In genomic region chr5:177332896-177333260, GRCh38 we compare ENCODE assay signal across 14 cellular contexts. TPM values are rescaled to one million over a fixed set of nuclear protein-coding genes. Genes with fewer than 3 reads are reported as not detected.
DNase-seq lines count a peak whose midpoint lies in the region; ATAC-seq and TF ChIP-seq lines count a peak whose summit lies in the region.
"Had no signal": no experiment of that assay in that cellular context is flagged by ENCODE, and none has a peak within 500 bp of the region (broad histone marks: within the 10 kb centered on the region; RNA-seq: fewer than 3 reads in every experiment).

No MANE protein-coding gene starts in this region.

- H3K27me3 Mint-ChIP-seq in WTC11 (ENCODE audit: low read depth) (no peaks in the 10 kb centered on the region), glutamatergic neuron (ENCODE audit: unreplicated experiment) (peaks cover 12% of the 10 kb centered on the region)

- POLR2A ChIA-PET in WTC11 (lab: Charles Lee), result no interaction called here

- CTCF ChIA-PET in WTC11 (lab: Charles Lee), result interaction anchor here (1.1 to 1.7 kb wide), 2 partner anchors 14 to 165 kb away, joined by 3 to 4 read pairs; partner anchors contain the start of gene PDLIM7

- no peak overlapping the region; the same call in 1 of the 2 replicates for H3K27ac Mint-ChIP-seq in WTC11
- peak overlapping the region; percentile 57 for H3K27ac Mint-ChIP-seq in glutamatergic neuron (ENCODE audit: unreplicated experiment)
- peak overlapping the region; percentile 82 for H3K27ac Mint-ChIP-seq in stimulated activated effector memory CD8-positive, alpha-beta T cell treated with anti-CD3 and anti-CD28 coated beads, Interleukin-12 subunit alpha, Interleukin-12 subunit beta, amount 100 ng/mL, for 72 hours

- no peaks in the 10 kb centered on the region for H3K4me1 ChIP-seq in SJCRH30
- H3K4me1 ChIP-seq: Peyer's patch had no signal

- H3K9me3 Mint-ChIP-seq in WTC11 (no peaks in the 10 kb centered on the region), glutamatergic neuron (ENCODE audit: unreplicated experiment) (peaks cover 7% of the 10 kb centered on the region)
- H3K9me3 Mint-ChIP-seq in stimulated activated effector memory CD8-positive, alpha-beta T cell treated with anti-CD3 and anti-CD28 coated beads, Interleukin-12 subunit alpha, Interleukin-12 subunit beta, amount 100 ng/mL, for 72 hours, result no peaks in the 10 kb centered on the region

- no peaks in the 10 kb centered on the region for H3K9me3 ChIP-seq in SJCRH30 (replicated peaks)
- H3K9me3 ChIP-seq: Peyer's patch had no signal

- H3K4me1 Mint-ChIP-seq in WTC11, result peaks cover 21% of the 10 kb centered on the region
- peaks cover 22% of the 10 kb centered on the region for H3K4me1 Mint-ChIP-seq in glutamatergic neuron (ENCODE audit: low read depth, unreplicated experiment)
- H3K4me1 Mint-ChIP-seq in stimulated activated effector memory CD8-positive, alpha-beta T cell treated with anti-CD3 and anti-CD28 coated beads, Interleukin-12 subunit alpha, Interleukin-12 subunit beta, amount 100 ng/mL, for 72 hours, result peaks cover 53% of the 10 kb centered on the region

- DNase-seq in WTC11 (ENCODE audit: low spot score) (no peak), glutamatergic neuron (peak; percentile 77), NCI-H524 (lab: John Stamatoyannopoulos, UW) (no peak), SJCRH30 (no peak)
- DNase-seq in stimulated activated effector memory CD8-positive, alpha-beta T cell treated with anti-CD3 and anti-CD28 coated beads, Interleukin-12 subunit alpha, Interleukin-12 subunit beta, amount 100 ng/mL, for 72 hours (ENCODE audit: low spot score in 2 of 2), result no peak
- DNase-seq: COR-L47, DMS53, IMR-90, NCI-H1417, NCI-H2029, NCI-H2171 treated with DMSO at 0.1 percent for 48 hours, SHP77 had no signal

- no peak for ATAC-seq in WTC11
- no peak for ATAC-seq in stimulated activated effector memory CD8-positive, alpha-beta T cell treated with anti-CD3 and anti-CD28 coated beads, Interleukin-12 subunit alpha, Interleukin-12 subunit beta, amount 100 ng/mL, for 72 hours

- peaks cover 53% of the 10 kb centered on the region for H3K36me3 Mint-ChIP-seq in WTC11
- H3K36me3 Mint-ChIP-seq in glutamatergic neuron (ENCODE audit: unreplicated experiment), result peaks cover 5% of the 10 kb centered on the region
- H3K36me3 Mint-ChIP-seq in stimulated activated effector memory CD8-positive, alpha-beta T cell treated with anti-CD3 and anti-CD28 coated beads, Interleukin-12 subunit alpha, Interleukin-12 subunit beta, amount 100 ng/mL, for 72 hours, result peaks cover 87% of the 10 kb centered on the region

- peaks cover 21% of the 10 kb centered on the region for H3K36me3 ChIP-seq in SJCRH30

- H3K27me3 ChIP-seq in SJCRH30, result no peaks in the 10 kb centered on the region
- H3K27me3 ChIP-seq: Peyer's patch had no signal

- no peak overlapping the region for H3K27ac ChIP-seq in SJCRH30
- H3K27ac ChIP-seq: C4-2B, Peyer's patch had no signal

- H3K4me3 ChIP-seq in SJCRH30, result no peak overlapping the region
- H3K4me3 ChIP-seq: Peyer's patch had no signal

- no peak for TF ChIP-seq CTCF in WTC11 (IDR thresholded peaks at IDR 0.05)
- TF ChIP-seq CTCF in glutamatergic neuron (IDR thresholded peaks at IDR 0.05; ENCODE audit: partially characterized antibody, unreplicated experiment), result no peak

- H3K4me3 Mint-ChIP-seq in WTC11, result no peak overlapping the region; the same call in 1 of the 2 replicates
- peak overlapping the region; percentile 46 for H3K4me3 Mint-ChIP-seq in glutamatergic neuron (ENCODE audit: unreplicated experiment)
- H3K4me3 Mint-ChIP-seq in stimulated activated effector memory CD8-positive, alpha-beta T cell treated with anti-CD3 and anti-CD28 coated beads, Interleukin-12 subunit alpha, Interleukin-12 subunit beta, amount 100 ng/mL, for 72 hours, result no peak overlapping the region

TF ChIP-seq in WTC11, 78 proteins besides CTCF, POLR2A, EP300 and RAD21:
- TF ChIP-seq ELF4 (CRISPR knock-in tag; IDR thresholded peaks at IDR 0.05; ENCODE audit: low read depth), result no peak
- peak; percentile 58; the same call in 1 of the 2 replicates for TF ChIP-seq ZNF219 (CRISPR knock-in tag; IDR thresholded peaks at IDR 0.05; ENCODE audit: borderline replicate concordance)
TF ChIP-seq in WTC11: peak in this region for 1.

RNA-seq across cellular contexts. Expression of gene LMAN2, which starts 18.6 kb away (rescaled TPM):
- total RNA-seq in WTC11 (2021) (141 to 162 TPM (median 147 TPM) in 3 replicates), glutamatergic neuron (ENCODE audit: unreplicated experiment) (75.6 TPM)
- total RNA-seq in SJCRH30 (2014; rRNA removed; shearing (Covaris generic)), result 144 and 156 TPM in 2 replicates

RNA-seq across cellular contexts. Expression of gene MXD3, which starts 21.2 kb away (rescaled TPM):
- total RNA-seq in WTC11 (2021) (16.9 to 25.7 TPM (median 18.8 TPM) in 3 replicates), glutamatergic neuron (ENCODE audit: unreplicated experiment) (17.3 TPM)
- total RNA-seq in SJCRH30 (2014; rRNA removed; shearing (Covaris generic)), result 36.6 and 37.6 TPM in 2 replicates

RNA-seq across cellular contexts. Expression of gene RGS14, which starts 24.8 kb away (rescaled TPM):
- total RNA-seq in WTC11 (2021), result 60.4 to 74.6 TPM (median 64.6 TPM) in 3 replicates
- total RNA-seq in glutamatergic neuron (ENCODE audit: unreplicated experiment), result 15.9 TPM
- total RNA-seq in SJCRH30 (2014; rRNA removed; shearing (Covaris generic)), result 4.0 and 4.8 TPM in 2 replicates

RNA-seq across cellular contexts. Expression of gene PRELID1, which starts 29.3 kb away (rescaled TPM):
- total RNA-seq in WTC11 (2021) (235 to 273 TPM (median 245 TPM) in 3 replicates), glutamatergic neuron (ENCODE audit: unreplicated experiment) (88.2 TPM)
- 226 and 259 TPM in 2 replicates for total RNA-seq in SJCRH30 (2014; rRNA removed; shearing (Covaris generic))

RNA-seq across cellular contexts. Expression of gene RAB24, which starts 29.4 kb away (rescaled TPM):
- total RNA-seq in WTC11 (2021), result 37.0 to 40.2 TPM (median 38.0 TPM) in 3 replicates
- 13.5 TPM for total RNA-seq in glutamatergic neuron (ENCODE audit: unreplicated experiment)
- total RNA-seq in SJCRH30 (2014; rRNA removed; shearing (Covaris generic)), result 24.1 and 25.4 TPM in 2 replicates
